7 cellular contexts compared by ENCODE assay signal in the genomic region with DNA sequence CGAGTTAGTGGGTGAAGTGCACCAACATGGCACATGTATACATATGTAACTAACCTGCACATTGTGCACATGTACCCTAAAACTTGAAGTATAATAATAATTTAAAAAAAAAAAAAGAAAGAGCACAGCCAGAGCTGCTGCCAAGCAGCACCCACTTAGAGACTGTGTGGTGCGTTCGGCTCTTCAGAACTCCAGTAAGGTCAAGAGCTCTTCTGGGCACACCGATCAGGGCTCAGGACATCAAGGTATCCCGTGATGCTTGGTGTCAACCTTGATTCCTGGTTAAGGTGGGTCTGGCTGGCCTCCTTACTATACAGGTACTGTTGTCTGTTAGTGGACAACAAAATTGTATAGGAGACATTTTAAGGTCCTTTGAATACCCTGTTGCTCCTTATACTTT.
"Had no signal": no experiment of that assay in that cellular context is flagged by ENCODE, and none has a peak within 500 bp of the region (broad histone marks: within the 10 kb centered on the region; RNA-seq: fewer than 3 reads in every experiment).

No MANE protein-coding gene starts in this region.

- H3K4me3 ChIP-seq: K562 had no signal

- ATAC-seq: HepG2, K562 had no signal

- DNase-seq: IMR-90, KBM-7, KG1 had no signal

- H3K27ac ChIP-seq: HL-60, KMS-11 had no signal
